In the genomic region with DNA sequence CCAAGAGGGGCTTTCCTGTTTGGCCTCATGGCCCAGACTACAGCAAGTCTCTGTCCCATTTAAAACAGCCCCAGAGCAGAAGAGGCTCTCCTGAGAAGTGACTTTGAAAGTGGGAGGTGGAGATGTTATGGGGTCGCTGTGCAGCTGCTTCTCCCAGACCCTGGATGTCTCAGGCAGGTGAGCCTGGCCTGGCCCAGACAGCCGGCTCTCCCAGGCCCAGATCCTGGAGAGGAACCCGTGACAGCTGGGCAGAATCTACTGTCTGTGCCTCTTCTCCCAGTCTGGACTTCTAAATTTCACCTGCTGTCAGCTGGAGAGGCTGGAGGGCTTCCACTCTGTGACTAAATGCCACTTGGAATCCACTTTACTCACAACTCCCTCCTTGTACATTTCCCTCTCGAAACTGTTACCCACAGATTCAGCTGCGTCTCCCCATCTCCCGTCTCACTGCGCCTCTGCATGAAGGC, we compare ENCODE assay signal across 8 cellular contexts. TPM values are rescaled to one million over a fixed set of nuclear protein-coding genes. Genes with fewer than 3 reads are reported as not detected.
DNase-seq lines count a peak whose midpoint lies in the region; ATAC-seq and TF ChIP-seq lines count a peak whose summit lies in the region.

No MANE protein-coding gene starts in this region.

- H3K36me3 Mint-ChIP-seq in CD4-positive, CD25-positive, alpha-beta regulatory T cell: peaks cover 7% of the 10 kb centered on the region
- H3K36me3 Mint-ChIP-seq in chondrocyte (ENCODE audit: low read depth): peaks cover 1% of the 10 kb centered on the region
- no peaks in the 10 kb centered on the region for H3K36me3 Mint-ChIP-seq in nephron progenitor cell (ENCODE audit: low read depth)
- no peaks in the 10 kb centered on the region for H3K36me3 Mint-ChIP-seq in osteocyte (ENCODE audit: unreplicated experiment)

- H3K9me3 Mint-ChIP-seq in CD4-positive, CD25-positive, alpha-beta regulatory T cell: peaks cover 0 to 2% (median 0%) of the 10 kb centered on the region in 7 donors
- H3K9me3 Mint-ChIP-seq in chondrocyte (ENCODE audit: low read depth) (no peaks in the 10 kb centered on the region), nephron progenitor cell (no peaks in the 10 kb centered on the region), osteocyte (ENCODE audit: unreplicated experiment) (no peaks in the 10 kb centered on the region)

- H3K27me3 Mint-ChIP-seq in CD4-positive, CD25-positive, alpha-beta regulatory T cell: no peaks in the 10 kb centered on the region
- H3K27me3 Mint-ChIP-seq in chondrocyte (ENCODE audit: low read depth) (no peaks in the 10 kb centered on the region), nephron progenitor cell (ENCODE audit: low read depth, poor library complexity) (peaks cover 5% of the 10 kb centered on the region), osteocyte (ENCODE audit: unreplicated experiment) (no peaks in the 10 kb centered on the region)

- H3K4me3 Mint-ChIP-seq in CD4-positive, CD25-positive, alpha-beta regulatory T cell: peak overlapping the region; percentile 92 to 100 (median 94)
- H3K4me3 Mint-ChIP-seq in chondrocyte (ENCODE audit: unreplicated experiment) (no peak overlapping the region), nephron progenitor cell (no peak overlapping the region), osteocyte (ENCODE audit: unreplicated experiment) (no peak overlapping the region)

- H3K27ac ChIP-seq in CD4-positive, CD25-positive, alpha-beta regulatory T cell (ENCODE audit: insufficient read depth, low read length, poor library complexity, severe bottlenecking): peak overlapping the region; percentile 90
- peak overlapping the region; percentile 98 for H3K27ac ChIP-seq in Karpas-422 (ENCODE audit: low read length)

- H4K20me1 ChIP-seq in Karpas-422 (ENCODE audit: insufficient read depth, low read depth, low read length): no peaks in the 10 kb centered on the region

- no peak for DNase-seq in CD4-positive, CD25-positive, alpha-beta regulatory T cell
- DNase-seq in Karpas-422 (peak; percentile 57), chondrocyte (ENCODE audit: low spot score) (no peak), nephron progenitor cell (no peak), putamen (ENCODE audit: low spot score) (no peak), NCI-H1105 (lab: John Stamatoyannopoulos, UW) (no peak), osteocyte (ENCODE audit: extremely low spot score, unreplicated experiment) (no peak), T-helper 9 cell (no peak)

- H3K27ac Mint-ChIP-seq in CD4-positive, CD25-positive, alpha-beta regulatory T cell: peak overlapping the region; percentile 96 to 100 (median 99)
- H3K27ac Mint-ChIP-seq in chondrocyte (ENCODE audit: unreplicated experiment) (peak overlapping the region; percentile 80), nephron progenitor cell (peak overlapping the region; percentile 79), osteocyte (ENCODE audit: unreplicated experiment) (no peak overlapping the region)

- peaks cover 6 to 86% (median 34%) of the 10 kb centered on the region in 4 donors for H3K4me1 Mint-ChIP-seq in CD4-positive, CD25-positive, alpha-beta regulatory T cell
- H3K4me1 Mint-ChIP-seq in chondrocyte (ENCODE audit: low read depth) (peaks cover 9% of the 10 kb centered on the region), nephron progenitor cell (peaks cover 31% of the 10 kb centered on the region), osteocyte (ENCODE audit: unreplicated experiment) (peaks cover 8% of the 10 kb centered on the region)

- H3K9me2 ChIP-seq in Karpas-422 (replicated peaks; ENCODE audit: insufficient read depth, low read length): no peaks in the 10 kb centered on the region

- TF ChIP-seq CTCF in chondrocyte (IDR thresholded peaks at IDR 0.05): no peak
- TF ChIP-seq CTCF in nephron progenitor cell (IDR thresholded peaks at IDR 0.05): no peak
- no peak for TF ChIP-seq CTCF in osteocyte (IDR thresholded peaks at IDR 0.05)

- no peaks in the 10 kb centered on the region; the same call in 1 of the 2 replicates for H3K79me2 ChIP-seq in Karpas-422 (ENCODE audit: low read length)

- H3K4me2 ChIP-seq in Karpas-422 (ENCODE audit: low read depth, low read length, poor library complexity, severe bottlenecking): peak overlapping the region; percentile 82

- peak in 1 of 2 donors; percentile 2 for ATAC-seq in CD4-positive, CD25-positive, alpha-beta regulatory T cell (ENCODE audit: low read depth in 2 of 2)

- H3K4me3 ChIP-seq in CD4-positive, CD25-positive, alpha-beta regulatory T cell (ENCODE audit: low read depth, low read length): peak overlapping the region; percentile 81
- peak overlapping the region; percentile 66 for H3K4me3 ChIP-seq in Karpas-422 (ENCODE audit: low read length)

- peaks cover 87% of the 10 kb centered on the region for H3K4me1 ChIP-seq in CD4-positive, CD25-positive, alpha-beta regulatory T cell (ENCODE audit: control insufficient read depth, insufficient read depth, low read length, poor library complexity, severe bottlenecking)
- H3K4me1 ChIP-seq in Karpas-422 (ENCODE audit: low read length): peaks cover 56% of the 10 kb centered on the region

- H3K27me3 ChIP-seq in CD4-positive, CD25-positive, alpha-beta regulatory T cell (ENCODE audit: control insufficient read depth, insufficient read depth, low read length): no peaks in the 10 kb centered on the region
- H3K27me3 ChIP-seq in Karpas-422 (ENCODE audit: low read length): no peaks in the 10 kb centered on the region

- peak overlapping the region; percentile 85 for H3K9ac ChIP-seq in Karpas-422 (ENCODE audit: low read length)

- H3K9me3 ChIP-seq in CD4-positive, CD25-positive, alpha-beta regulatory T cell (ENCODE audit: control insufficient read depth in 2 of 2, low read length in 2 of 2): no peaks in the 10 kb centered on the region
- H3K9me3 ChIP-seq in Karpas-422 (ENCODE audit: low read length): no peaks in the 10 kb centered on the region

- H2AFZ ChIP-seq in Karpas-422 (ENCODE audit: low read length): no peak overlapping the region

- H3K36me3 ChIP-seq in CD4-positive, CD25-positive, alpha-beta regulatory T cell (ENCODE audit: control insufficient read depth, insufficient read depth, low read length): peaks cover 23% of the 10 kb centered on the region
- H3K36me3 ChIP-seq in Karpas-422 (ENCODE audit: insufficient read depth, low read length): no peaks in the 10 kb centered on the region

RNA-seq across cellular contexts. Expression of gene FAM78A, which starts 20.5 kb away (rescaled TPM):
- 95.6 TPM for total RNA-seq in CD4-positive, CD25-positive, alpha-beta regulatory T cell
- polyA plus RNA-seq in CD4-positive, CD25-positive, alpha-beta regulatory T cell: 10 to 100 TPM; 16.6 to 23.0 (median 17.7) TPM
- 31.6 and 43.9 TPM in 2 replicates for total RNA-seq in Karpas-422 (2014; rRNA removed; shearing (Covaris generic); ENCODE audit: low replicate concordance)
- 1.4 to 1.6 TPM (median 1.5 TPM) in 3 replicates for total RNA-seq in chondrocyte
- total RNA-seq in osteocyte: 1.0 and 1.1 TPM in 2 replicates

RNA-seq across cellular contexts. Expression of gene PLPP7, which starts 33.8 kb away (rescaled TPM):
- not detected for total RNA-seq in CD4-positive, CD25-positive, alpha-beta regulatory T cell
- polyA plus RNA-seq in CD4-positive, CD25-positive, alpha-beta regulatory T cell: not detected
- total RNA-seq in Karpas-422 (2014; rRNA removed; shearing (Covaris generic); ENCODE audit: low replicate concordance): not detected in 2 replicates
- total RNA-seq in chondrocyte (1.1 to 2.3 TPM (median 1.5 TPM) in 3 replicates), osteocyte (0.68 and 0.73 TPM in 2 replicates)

Comparison
In these comparisons a context has a peak if more than half of its experiments do, and no peak if none do; other contexts are left out.
1. H3K4me3 Mint-ChIP-seq: peak in CD4-positive, CD25-positive, alpha-beta regulatory T cell (4 of 4); none in chondrocyte (single experiment), nephron progenitor cell (single experiment) and osteocyte (single experiment).
2. RNA of gene FAM78A, which starts 20.5 kb away (total RNA-seq): 95.6 TPM in CD4-positive, CD25-positive, alpha-beta regulatory T cell (single experiment) and 31.6 to 43.9 TPM in Karpas-422; 1.4 to 1.6 TPM in chondrocyte and 1.0 to 1.1 TPM in osteocyte; every median in the first group is over 10 times any median in the second.